In the genomic region with DNA sequence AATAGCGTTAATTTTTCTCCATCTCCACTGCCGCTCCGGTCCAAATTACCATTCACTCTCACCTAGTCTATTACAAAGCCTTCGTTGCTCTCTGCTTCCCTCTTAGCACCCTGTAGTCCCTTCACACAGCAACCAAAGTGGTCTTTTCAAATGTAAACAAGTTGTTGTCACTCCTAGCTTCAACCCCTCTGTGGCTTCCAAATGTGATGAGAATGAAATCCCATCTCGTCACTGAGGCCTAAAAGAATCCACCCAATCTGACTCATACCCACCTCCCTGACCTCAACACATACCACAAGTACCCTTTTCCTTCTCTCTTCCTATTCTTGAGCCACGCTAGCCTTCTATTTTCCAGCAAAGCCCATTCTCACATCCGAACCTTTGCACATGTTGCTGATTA, we compare ENCODE assay signal across 13 cellular contexts. TPM values are rescaled to one million over a fixed set of nuclear protein-coding genes. Genes with fewer than 3 reads are reported as not detected.
DNase-seq lines count a peak whose midpoint lies in the region; ATAC-seq, FAIRE-seq and TF ChIP-seq lines count a peak whose summit lies in the region.
"Had no signal": no experiment of that assay in that cellular context is flagged by ENCODE, and none has a peak within 500 bp of the region (broad histone marks: within the 10 kb centered on the region; RNA-seq: fewer than 3 reads in every experiment).

No MANE protein-coding gene starts in this region.

- no peak for FAIRE-seq in H54 (lab: Jason Lieb, UNC)

- no peak for TF ChIP-seq CTCF in prostate gland (IDR thresholded peaks at IDR 0.05)

- peaks cover 65% of the 10 kb centered on the region for H3K4me1 Mint-ChIP-seq in activated CD8-positive, alpha-beta T cell treated with anti-CD3 and anti-CD28 coated beads, Interleukin-2, amount 10 ng/mL, durations not matched to agents 7 days and 5 days (ENCODE audit: low read depth)

- ATAC-seq in activated CD8-positive, alpha-beta T cell treated with anti-CD3 and anti-CD28 coated beads, Interleukin-2, amount 10 ng/mL, durations not matched to agents 7 days and 5 days = no peak

- H3K36me3 Mint-ChIP-seq in activated CD8-positive, alpha-beta T cell treated with anti-CD3 and anti-CD28 coated beads, Interleukin-2, amount 10 ng/mL, durations not matched to agents 7 days and 5 days (ENCODE audit: low read depth) = peaks cover 26% of the 10 kb centered on the region

- TF ChIP-seq POLR2A in H54 (IDR thresholded peaks at IDR 0.05; ENCODE audit: low read depth, low read length) = no peak
- TF ChIP-seq POLR2A in prostate gland (IDR thresholded peaks at IDR 0.05) = no peak

- CTCF ChIA-PET in activated CD8-positive, alpha-beta T cell treated with anti-CD3 and anti-CD28 coated beads, Interleukin-2, amount 10 ng/mL, durations not matched to agents 7 days and 5 days (lab: Charles Lee) = interaction anchor here (1.1 to 1.6 kb wide), 2 partner anchors 84 to 139 kb away, joined by 4 to 5 read pairs; no protein-coding TSS in a partner anchor

- H3K27me3 Mint-ChIP-seq in activated CD8-positive, alpha-beta T cell treated with anti-CD3 and anti-CD28 coated beads, Interleukin-2, amount 10 ng/mL, durations not matched to agents 7 days and 5 days (ENCODE audit: low read depth) = no peaks in the 10 kb centered on the region

- DNase-seq in AG08396 (ENCODE audit: low spot score) (peak; percentile 50), H54 (ENCODE audit: insufficient read length, low spot score) (peak; percentile 66), kidney tubule cell (ENCODE audit: low spot score) (peak; percentile 52), prostate gland (ENCODE audit: low spot score) (no peak), Ammon's horn (ENCODE audit: low spot score) (no peak), superior temporal gyrus (ENCODE audit: extremely low spot score) (no peak)
- DNase-seq in activated CD8-positive, alpha-beta T cell treated with anti-CD3 and anti-CD28 coated beads, Interleukin-2, amount 10 ng/mL, durations not matched to agents 7 days and 5 days = no peak
- DNase-seq in stimulated activated CD4-positive, alpha-beta T cell treated with anti-CD3 and anti-CD28 coated beads, Interleukin-2, amount 100 ng/mL, for 24 hours = no peak
- DNase-seq: activated CD4-positive, alpha-beta T cell treated with anti-CD3 and anti-CD28 coated beads for 1 hour; kidney glomerular epithelial cell; MG63; posterior cingulate gyrus; SIG-M5 had no signal

- peak overlapping the region; percentile 3 for H3K27ac Mint-ChIP-seq in activated CD8-positive, alpha-beta T cell treated with anti-CD3 and anti-CD28 coated beads, Interleukin-2, amount 10 ng/mL, durations not matched to agents 7 days and 5 days

- WGBS in prostate gland = 82% methylated on average over 7 of the region's 7 CpGs

- POLR2A ChIA-PET in activated CD8-positive, alpha-beta T cell treated with anti-CD3 and anti-CD28 coated beads, Interleukin-2, amount 10 ng/mL, durations not matched to agents 7 days and 5 days (lab: Charles Lee) = no interaction called here

- peaks cover 4% of the 10 kb centered on the region for H3K4me1 ChIP-seq in prostate gland (replicated peaks)

- intact Hi-C loops in prostate gland (cut with DNase I) = no loop called here

- H3K9me3 ChIP-seq in prostate gland = no peaks in the 10 kb centered on the region
- H3K9me3 ChIP-seq: MG63 had no signal

- no peak overlapping the region for H3K27ac ChIP-seq in prostate gland

- no peaks in the 10 kb centered on the region for H3K9me3 Mint-ChIP-seq in activated CD8-positive, alpha-beta T cell treated with anti-CD3 and anti-CD28 coated beads, Interleukin-2, amount 10 ng/mL, durations not matched to agents 7 days and 5 days (ENCODE audit: insufficient read depth)

- H3K4me3 ChIP-seq in prostate gland = no peak overlapping the region
- H3K4me3 ChIP-seq: MG63 had no signal

- no peaks in the 10 kb centered on the region for H3K27me3 ChIP-seq in prostate gland (replicated peaks; ENCODE audit: insufficient read depth)
- H3K27me3 ChIP-seq: MG63 had no signal

- H3K36me3 ChIP-seq in prostate gland = no peaks in the 10 kb centered on the region
- H3K36me3 ChIP-seq: MG63 had no signal

- H3K4me3 Mint-ChIP-seq in activated CD8-positive, alpha-beta T cell treated with anti-CD3 and anti-CD28 coated beads, Interleukin-2, amount 10 ng/mL, durations not matched to agents 7 days and 5 days = peak overlapping the region; percentile 27

RNA-seq across cellular contexts. Expression of a gene that starts 2.2 kb away (rescaled TPM):
- 10 to 100 TPM; 69.2 to 76.1 TPM for total RNA-seq in activated CD8-positive, alpha-beta T cell treated with anti-CD3 and anti-CD28 coated beads, Interleukin-2, amount 10 ng/mL, durations not matched to agents 7 days and 5 days
- 10 to 100 TPM; 27.1 to 79.7 TPM for total RNA-seq in prostate gland

RNA-seq across cellular contexts. Expression of a gene that starts 4.3 kb away (rescaled TPM):
- 100 to 1,000 TPM; 302 to 316 TPM for total RNA-seq in activated CD8-positive, alpha-beta T cell treated with anti-CD3 and anti-CD28 coated beads, Interleukin-2, amount 10 ng/mL, durations not matched to agents 7 days and 5 days
- 10 to 100 TPM; 12.5 to 30.1 TPM for total RNA-seq in prostate gland

RNA-seq across cellular contexts. Expression of a gene that starts 25.1 kb away (rescaled TPM):
- total RNA-seq in activated CD8-positive, alpha-beta T cell treated with anti-CD3 and anti-CD28 coated beads, Interleukin-2, amount 10 ng/mL, durations not matched to agents 7 days and 5 days = 10 to 100 TPM; 23.0 to 27.2 TPM
- 10 to 100 TPM; 31.0 to 41.9 TPM for total RNA-seq in prostate gland

RNA-seq across cellular contexts. Expression of a gene that starts 33.5 kb away (rescaled TPM):
- total RNA-seq in activated CD8-positive, alpha-beta T cell treated with anti-CD3 and anti-CD28 coated beads, Interleukin-2, amount 10 ng/mL, durations not matched to agents 7 days and 5 days = not detected
- total RNA-seq in prostate gland = 1 to 10 TPM in 1 of 2 donors, under 1 TPM in 1; 0.91 to 7.3 TPM

RNA-seq across cellular contexts. Expression of a gene that starts 33.6 kb away (rescaled TPM):
- total RNA-seq in activated CD8-positive, alpha-beta T cell treated with anti-CD3 and anti-CD28 coated beads, Interleukin-2, amount 10 ng/mL, durations not matched to agents 7 days and 5 days = under 1 TPM; 0.50 to 0.89 TPM
- 10 to 100 TPM; 27.9 to 36.0 TPM for total RNA-seq in prostate gland

Comparison
In these comparisons a context has a peak if more than half of its experiments do, and no peak if none do; other contexts are left out.
1. DNase-seq: peak in AG08396 (single experiment), H54 (single experiment) and kidney tubule cell (single experiment); none in activated CD8-positive, alpha-beta T cell treated with anti-CD3 and anti-CD28 coated beads, Interleukin-2, amount 10 ng/mL, durations not matched to agents 7 days and 5 days (single experiment), prostate gland (single experiment), Ammon's horn (single experiment), superior temporal gyrus (single experiment) and stimulated activated CD4-positive, alpha-beta T cell treated with anti-CD3 and anti-CD28 coated beads, Interleukin-2, amount 100 ng/mL, for 24 hours (0 of 2).
2. RNA of a gene that starts 4.3 kb away (total RNA-seq): 302 to 316 TPM in activated CD8-positive, alpha-beta T cell treated with anti-CD3 and anti-CD28 coated beads, Interleukin-2, amount 10 ng/mL, durations not matched to agents 7 days and 5 days; 12.5 to 30.1 TPM in prostate gland; every median in the first group is over 4 times any median in the second.